In genomic region chr2:233165895-233166661, GRCh38 we compare ENCODE assay signal across 1 cellular context.
TF ChIP-seq lines count a peak whose summit lies in the region.

No MANE protein-coding gene starts in this region.

TF ChIP-seq in K562, 482 proteins besides CTCF, POLR2A, EP300 and RAD21 (continued from another document):
- TF ChIP-seq ZNF592 (IDR thresholded peaks at IDR 0.05), result peak; percentile 8; the same call in 1 of the 2 replicates
- peak; percentile 53; the same call in 1 of the 2 replicates for TF ChIP-seq ZBTB7A (IDR thresholded peaks at IDR 0.05; ENCODE audit: borderline replicate concordance, control insufficient read depth, low read depth, low read length)
- no peak for TF ChIP-seq CEBPG (CRISPR knock-in tag; IDR thresholded peaks at IDR 0.05)
- TF ChIP-seq CEBPG (tag; conservative IDR thresholded peaks at IDR 0.05 in 1 of 2, IDR thresholded peaks at IDR 0.05 in 1 of 2), result 0 out of 4 replicates have a peak, but pooled peaks of 1 of the 2 experiments have one; percentile 6
- TF ChIP-seq ARID1B (IDR thresholded peaks at IDR 0.05), result peak; percentile 51; the same call in 1 of the 2 replicates
- TF ChIP-seq EGR1 (conservative IDR thresholded peaks at IDR 0.05), result peak; percentile 92
- no peak for TF ChIP-seq NR1H2 (CRISPR knock-in tag; IDR thresholded peaks at IDR 0.05)
- TF ChIP-seq ETV1 (tag; conservative IDR thresholded peaks at IDR 0.05; ENCODE audit: low read depth), result peak; percentile 84
- TF ChIP-seq TEAD2 (tag; IDR thresholded peaks at IDR 0.05), result no peak
- peak; percentile 25; the same call in 1 of the 2 replicates for TF ChIP-seq TCF3 (CRISPR knock-in tag; IDR thresholded peaks at IDR 0.05)
- TF ChIP-seq NCOR1 (IDR thresholded peaks at IDR 0.05), result peak; percentile 35
- TF ChIP-seq KAT2B (IDR thresholded peaks at IDR 0.05; ENCODE audit: low read depth, low read length), result no peak
- no peak for TF ChIP-seq ELK3 (CRISPR knock-in tag; IDR thresholded peaks at IDR 0.05)
- TF ChIP-seq RFX1 (IDR thresholded peaks at IDR 0.05), result peak; percentile 54
- TF ChIP-seq ZNF444 (CRISPR knock-in tag; IDR thresholded peaks at IDR 0.05), result no peak
- peak; percentile 56; the same call in 1 of the 2 replicates for TF ChIP-seq ETS1 (conservative IDR thresholded peaks at IDR 0.05; ENCODE audit: control insufficient read depth, low read depth, low read length)
- TF ChIP-seq SOX6 (IDR thresholded peaks at IDR 0.05), result 0 out of 2 replicates have a peak, but pooled peaks have one; percentile 38
- TF ChIP-seq C11orf30 (IDR thresholded peaks at IDR 0.05; ENCODE audit: low read depth), result peak; percentile 44; the same call in 1 of the 2 replicates
- peak; percentile 59 for TF ChIP-seq CBFA2T3 (IDR thresholded peaks at IDR 0.05)
- TF ChIP-seq CTBP1 (IDR thresholded peaks at IDR 0.05; ENCODE audit: borderline replicate concordance), result 0 out of 2 replicates have a peak, but pooled peaks have one; percentile 22
- peak; percentile 49; the same call in 1 of the 2 replicates for TF ChIP-seq MBD2 (IDR thresholded peaks at IDR 0.05; ENCODE audit: borderline replicate concordance, low read depth)
- TF ChIP-seq NR2C2 (CRISPR knock-in tag; IDR thresholded peaks at IDR 0.05), result no peak
- peak; percentile 25; the same call in 1 of the 2 replicates for TF ChIP-seq NR2C2 (tag; IDR thresholded peaks at IDR 0.05)
- TF ChIP-seq TEAD4 (IDR thresholded peaks at IDR 0.05; ENCODE audit: low read length), result peak; percentile 28; the same call in 1 of the 2 replicates
- no peak for TF ChIP-seq TEAD4 (CRISPR knock-in tag; IDR thresholded peaks at IDR 0.05; ENCODE audit: borderline replicate concordance)
- TF ChIP-seq VEZF1 (CRISPR knock-in tag; IDR thresholded peaks at IDR 0.05), result peak; percentile 84
- TF ChIP-seq MEIS2 (IDR thresholded peaks at IDR 0.05; ENCODE audit: partially characterized antibody), result no peak
- peak; percentile 70 for TF ChIP-seq ZNF316 (IDR thresholded peaks at IDR 0.05)
- 0 out of 4 replicates have a peak, but pooled peaks of 1 of the 2 experiments have one; percentile 31 for TF ChIP-seq KDM4B (IDR thresholded peaks at IDR 0.05; ENCODE audit: borderline replicate concordance in 2 of 2, low read depth in 1 of 2)
- TF ChIP-seq TBL1XR1 (IDR thresholded peaks at IDR 0.05; ENCODE audit: low read length in 2 of 2), result no peak
- peak; percentile 91 for TF ChIP-seq SMAD4 (CRISPR knock-in tag; conservative IDR thresholded peaks at IDR 0.05)
- 0 out of 2 replicates have a peak, but pooled peaks have one; percentile 19 for TF ChIP-seq LEF1 (IDR thresholded peaks at IDR 0.05)
- TF ChIP-seq MAFG (tag; conservative IDR thresholded peaks at IDR 0.05), result peak; percentile 36; the same call in 1 of the 2 replicates
- peak; percentile 40 for TF ChIP-seq HMGN3 (IDR thresholded peaks at IDR 0.05; ENCODE audit: borderline replicate concordance, extremely low read depth, insufficient read length, low read depth, low read length)
- peak; percentile 15; the same call in 1 of the 2 replicates for TF ChIP-seq KLF16 (IDR thresholded peaks at IDR 0.05)
- TF ChIP-seq ZNF609 (CRISPR knock-in tag; IDR thresholded peaks at IDR 0.05; ENCODE audit: borderline replicate concordance), result no peak
- no peak for TF ChIP-seq PYGO2 (tag; IDR thresholded peaks at IDR 0.05)
- TF ChIP-seq NFE2 (IDR thresholded peaks at IDR 0.05; ENCODE audit: low read depth), result peak; percentile 51; the same call in 1 of the 2 replicates
- no peak for TF ChIP-seq CREBBP (IDR thresholded peaks at IDR 0.05; ENCODE audit: low read depth, low read length)
- 0 out of 2 replicates have a peak, but pooled peaks have one; percentile 14 for TF ChIP-seq MTA1 (IDR thresholded peaks at IDR 0.05; ENCODE audit: borderline replicate concordance)
- TF ChIP-seq MLLT1 (IDR thresholded peaks at IDR 0.05), result 0 out of 4 replicates have a peak, but pooled peaks of 1 of the 2 experiments have one; percentile 26
- TF ChIP-seq JUND (IDR thresholded peaks at IDR 0.05; ENCODE audit: borderline replicate concordance, low read depth, low read length), result peak; percentile 12; the same call in 1 of the 2 replicates
- TF ChIP-seq JUND (tag; IDR thresholded peaks at IDR 0.05; ENCODE audit: borderline replicate concordance, low read depth, low read length), result no peak; the same call in 2 of the 3 replicates
- TF ChIP-seq GTF2B (IDR thresholded peaks at IDR 0.05; ENCODE audit: extremely low read depth, insufficient read length), result no peak
- 0 out of 2 replicates have a peak, but pooled peaks have one; percentile 9 for TF ChIP-seq STAT5A (IDR thresholded peaks at IDR 0.05; ENCODE audit: borderline replicate concordance, low read length)
- peak; percentile 88 for TF ChIP-seq ETV5 (CRISPR knock-in tag; IDR thresholded peaks at IDR 0.05; ENCODE audit: low read depth)
- peak; percentile 48; the same call in 1 of the 2 replicates for TF ChIP-seq CEBPB (tag; IDR thresholded peaks at IDR 0.05)
- peak; percentile 57; the same call in 1 of the 2 replicates for TF ChIP-seq SMARCE1 (IDR thresholded peaks at IDR 0.05)
- no peak for TF ChIP-seq MLX (CRISPR knock-in tag; conservative IDR thresholded peaks at IDR 0.05)
- peak; percentile 22; the same call in 1 of the 2 replicates for TF ChIP-seq MYC (IDR thresholded peaks at IDR 0.05; ENCODE audit: low read depth, low read length)
- no peak for TF ChIP-seq MYC (CRISPR knock-in tag; IDR thresholded peaks at IDR 0.05; ENCODE audit: borderline replicate concordance, low read depth)
- 0 out of 2 replicates have a peak, but pooled peaks have one; percentile 37 for TF ChIP-seq CBFB (CRISPR knock-in tag; IDR thresholded peaks at IDR 0.05)
